8 cellular contexts compared by ENCODE assay signal in the genomic region with DNA sequence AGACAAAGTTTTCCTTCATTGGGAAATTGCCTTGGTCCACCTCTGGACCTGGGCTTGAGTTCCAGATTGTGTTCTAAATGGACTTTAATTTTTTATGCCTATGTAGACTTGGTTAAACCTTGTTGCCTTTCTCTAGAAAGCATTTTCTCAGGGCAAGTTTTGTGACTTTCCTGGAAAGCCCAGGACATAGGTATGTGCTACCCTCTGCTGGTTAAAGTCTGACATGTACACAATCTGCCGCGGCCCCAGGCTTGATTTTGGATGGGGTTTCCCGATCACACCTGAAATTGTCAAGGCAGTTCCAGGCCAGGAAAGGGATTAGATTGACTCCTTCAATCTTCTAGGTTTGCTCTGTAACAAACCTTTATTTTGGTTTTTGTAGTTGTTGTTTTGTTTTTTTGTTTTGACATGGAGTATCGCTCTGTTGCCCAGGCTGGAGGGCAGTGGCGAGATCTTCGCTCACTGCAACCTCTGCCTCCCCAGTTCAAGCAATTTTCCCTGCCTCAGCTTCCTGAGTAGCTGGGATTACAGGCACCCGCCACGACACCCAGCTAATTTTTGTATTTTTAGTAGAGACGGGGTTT. TPM values are rescaled to one million over a fixed set of nuclear protein-coding genes. Genes with fewer than 3 reads are reported as not detected.
DNase-seq lines count a peak whose midpoint lies in the region; ATAC-seq, FAIRE-seq and TF ChIP-seq lines count a peak whose summit lies in the region.

No MANE protein-coding gene starts in this region.

- peak; percentile 87 for TF ChIP-seq CTCF in PC-3 (conservative IDR thresholded peaks at IDR 0.05; ENCODE audit: low read depth, low read length)
- TF ChIP-seq CTCF in astrocyte (IDR thresholded peaks at IDR 0.05; ENCODE audit: insufficient read depth, low read depth, low read length), result peak; percentile 64

- no peaks in the 10 kb centered on the region for H3K36me3 Mint-ChIP-seq in astrocyte (ENCODE audit: low read depth, unreplicated experiment)

- ATAC-seq in HG02973 (IDR thresholded peaks at IDR 0.05; ENCODE audit: unreplicated experiment) (peak; percentile 63), PC-3 (peak; percentile 28)

- intact Hi-C loops in PC-3 (cut with micrococcal nuclease), result loop anchor here (1.0 kb wide), 3 partner anchors 33 to 80 kb away; no protein-coding TSS in a partner anchor

- H3K27me3 Mint-ChIP-seq in astrocyte (ENCODE audit: low read depth, unreplicated experiment), result peaks cover 6% of the 10 kb centered on the region

- H3K4me1 ChIP-seq in PC-3 (ENCODE audit: insufficient read depth, low read length), result peaks cover 54% of the 10 kb centered on the region
- H3K4me1 ChIP-seq in astrocyte (ENCODE audit: insufficient read depth, low read length), result peaks cover 16% of the 10 kb centered on the region

- H3K27me3 ChIP-seq in PC-3 (ENCODE audit: low read length), result no peaks in the 10 kb centered on the region
- H3K27me3 ChIP-seq in astrocyte (ENCODE audit: insufficient read depth, low read length), result no peaks in the 10 kb centered on the region

- H3K4me1 Mint-ChIP-seq in astrocyte (ENCODE audit: low read depth, unreplicated experiment), result peaks cover 16% of the 10 kb centered on the region

- BruUV-seq in PC-3 (replicated peaks; lab: Mats Ljungman, UMichigan), result no TSS peak

- DNase-seq in NCI-H2196 (lab: John Stamatoyannopoulos, UW; ENCODE audit: unreplicated experiment), result peak; percentile 26
- DNase-seq in NCI-H2196 treated with DMSO at 0.1 percent for 48 hours (lab: John Stamatoyannopoulos, UW; ENCODE audit: unreplicated experiment), result no peak
- peak; percentile 79 for DNase-seq in PC-3
- DNase-seq in astrocyte (ENCODE audit: low read depth), result no peak
- peak; percentile 47 for DNase-seq in hepatic stellate cell (ENCODE audit: low spot score)
- peak; percentile 9 to 10 for DNase-seq in stimulated activated CD4-positive, alpha-beta T cell treated with anti-CD3 and anti-CD28 coated beads, Interleukin-1b, Interleukin-23, amount 100 ng/mL, for 4 hours (ENCODE audit: low read depth in 2 of 2)
- DNase-seq in COR-L47 (lab: John Stamatoyannopoulos, UW), result no peak

- H3K4me2 ChIP-seq in PC-3 (ENCODE audit: low read length), result peak overlapping the region; percentile 83
- H3K4me2 ChIP-seq in astrocyte (ENCODE audit: low read length), result no peak overlapping the region

- no peaks in the 10 kb centered on the region for H3K9me3 Mint-ChIP-seq in astrocyte (ENCODE audit: unreplicated experiment)

- POLR2A ChIA-PET in PC-3 (lab: Charles Lee; ENCODE audit: unreplicated experiment), result no interaction called here

- CTCF ChIA-PET in PC-3 (lab: Charles Lee), result interaction anchor here (0.6 to 3.6 kb wide), 5 partner anchors 33 to 845 kb away, joined by 3 to 47 read pairs (median 5); no protein-coding TSS in a partner anchor

- H4K20me1 ChIP-seq in PC-3 (ENCODE audit: low read length) (no peaks in the 10 kb centered on the region), astrocyte (ENCODE audit: insufficient read depth, low read length) (no peaks in the 10 kb centered on the region)

- H3K79me2 ChIP-seq in PC-3 (ENCODE audit: low read length) (no peaks in the 10 kb centered on the region), astrocyte (ENCODE audit: insufficient read depth, low read length) (no peaks in the 10 kb centered on the region)

- H3F3A ChIP-seq in PC-3 (ENCODE audit: low read length, unreplicated experiment), result no peaks in the 10 kb centered on the region

- H3K9ac ChIP-seq in PC-3 (ENCODE audit: low read length) (peak overlapping the region; percentile 65), astrocyte (ENCODE audit: low read length) (no peak overlapping the region)

- no peaks in the 10 kb centered on the region for H3K9me2 ChIP-seq in PC-3 (replicated peaks; ENCODE audit: low read length)

- H3K27ac ChIP-seq in PC-3 (ENCODE audit: low read length), result peak overlapping the region; percentile 84
- H3K27ac ChIP-seq in astrocyte (ENCODE audit: low read depth, low read length), result no peak overlapping the region

- H3K4me3 Mint-ChIP-seq in astrocyte (ENCODE audit: unreplicated experiment), result no peak overlapping the region

- no peak overlapping the region for H3K27ac Mint-ChIP-seq in astrocyte (ENCODE audit: unreplicated experiment)

- H3K9me3 ChIP-seq in PC-3 (ENCODE audit: low read length) (no peaks in the 10 kb centered on the region), astrocyte (ENCODE audit: insufficient read depth, low read depth, low read length) (no peaks in the 10 kb centered on the region)

- no peak overlapping the region for H3K4me3 ChIP-seq in PC-3 (ENCODE audit: low read length)
- no peak overlapping the region for H3K4me3 ChIP-seq in astrocyte (ENCODE audit: insufficient read depth, low read depth, low read length)

- H3K36me3 ChIP-seq in PC-3 (ENCODE audit: low read depth, low read length) (no peaks in the 10 kb centered on the region), astrocyte (ENCODE audit: insufficient read depth, low read length) (no peaks in the 10 kb centered on the region)

- H2AFZ ChIP-seq in PC-3 (ENCODE audit: low read length) (no peak overlapping the region), astrocyte (ENCODE audit: low read depth, low read length) (no peak overlapping the region)

- no peak for FAIRE-seq in astrocyte (lab: Jason Lieb, UNC)

RNA-seq across cellular contexts. Expression of a gene that starts 14.1 kb away (rescaled TPM):
- total RNA-seq in PC-3 (2014; rRNA removed) (8.3 and 8.8 TPM in 2 replicates), astrocyte (0.17 and 0.54 TPM in 2 replicates)

RNA-seq across cellular contexts. Expression of a gene that starts 35.6 kb away (rescaled TPM):
- total RNA-seq in PC-3 (2014; rRNA removed) (0.29 and 0.40 TPM in 2 replicates), astrocyte (not detected in 2 replicates)

RNA-seq across cellular contexts. Expression of a gene that starts 54.4 kb away (rescaled TPM):
- total RNA-seq in PC-3 (2014; rRNA removed), result 1.6 TPM in 1 of 2 replicates, not detected in the other
- 88.9 and 114 TPM in 2 replicates for total RNA-seq in astrocyte

Comparison
In these comparisons a context has a peak if more than half of its experiments do, and no peak if none do; other contexts are left out.
1. DNase-seq: peak in NCI-H2196 (single experiment), PC-3 (single experiment), hepatic stellate cell (single experiment) and stimulated activated CD4-positive, alpha-beta T cell treated with anti-CD3 and anti-CD28 coated beads, Interleukin-1b, Interleukin-23, amount 100 ng/mL, for 4 hours (2 of 2); none in NCI-H2196 treated with DMSO at 0.1 percent for 48 hours (single experiment), astrocyte (single experiment) and COR-L47 (single experiment).
2. RNA of a gene that starts 54.4 kb away (total RNA-seq): 88.9 to 114 TPM in astrocyte; 1.6 TPM in PC-3; every median in the first group is over 10 times any median in the second.